In the genomic region with DNA sequence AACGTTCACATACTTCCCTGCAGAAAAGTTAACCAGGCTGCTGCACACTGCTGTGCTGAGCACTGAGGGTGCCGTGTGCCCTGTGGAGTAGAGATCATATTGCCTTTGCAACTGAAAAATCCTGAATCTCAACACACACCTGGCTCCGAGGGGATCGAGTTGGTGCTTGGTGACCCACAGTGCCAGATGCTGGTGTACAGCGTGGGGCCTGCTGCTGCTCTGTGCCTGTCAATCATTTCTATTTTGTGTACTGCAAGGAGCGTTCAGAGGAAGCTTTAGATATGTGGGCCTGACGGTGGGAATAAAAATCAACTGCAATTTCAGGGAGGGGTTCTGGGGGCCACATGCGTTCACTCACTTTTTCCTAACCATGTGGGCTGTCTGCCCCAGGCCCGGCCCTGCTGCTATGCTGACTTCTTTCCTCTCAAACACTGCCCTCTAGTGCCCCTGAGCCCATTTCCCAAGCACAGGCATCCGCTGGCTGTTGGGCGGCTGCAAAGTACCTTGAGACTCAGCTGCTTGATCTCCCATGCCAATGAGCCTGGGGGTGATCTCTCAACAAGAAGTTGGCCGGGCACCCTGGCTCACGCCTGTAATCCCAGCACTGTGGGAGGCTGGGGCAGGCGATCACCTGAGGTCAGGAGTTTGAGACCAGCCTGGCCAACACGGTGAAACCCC, we compare ENCODE assay signal across 9 cellular contexts. TPM values are rescaled to one million over a fixed set of nuclear protein-coding genes. Genes with fewer than 3 reads are reported as not detected.
DNase-seq lines count a peak whose midpoint lies in the region; ATAC-seq and TF ChIP-seq lines count a peak whose summit lies in the region.
"Had no signal": no experiment of that assay in that cellular context is flagged by ENCODE, and none has a peak within 500 bp of the region (broad histone marks: within the 10 kb centered on the region; RNA-seq: fewer than 3 reads in every experiment).

No MANE protein-coding gene starts in this region.

- no peaks in the 10 kb centered on the region for H3K9me3 ChIP-seq in smooth muscle cell (replicated peaks; ENCODE audit: low read depth)

- peaks cover 66% of the 10 kb centered on the region for H4K20me1 ChIP-seq in smooth muscle cell (ENCODE audit: low read depth)

- no peak overlapping the region for H2AFZ ChIP-seq in smooth muscle cell (ENCODE audit: low read depth)

- H3K27ac ChIP-seq in foreskin keratinocyte (no peak overlapping the region), smooth muscle cell (ENCODE audit: low read depth) (no peak overlapping the region)

- peaks cover 10% of the 10 kb centered on the region for H3K79me2 ChIP-seq in smooth muscle cell (ENCODE audit: low read depth)

- H3K27me3 ChIP-seq in foreskin keratinocyte, result no peaks in the 10 kb centered on the region
- H3K27me3 ChIP-seq in smooth muscle cell (ENCODE audit: low read depth), result no peaks in the 10 kb centered on the region

- POLR2A ChIA-PET in WTC11 (lab: Charles Lee), result interaction anchor here (0.7 to 0.9 kb wide), 2 partner anchors 9 kb away, joined by 3 read pairs; no protein-coding TSS in a partner anchor

- peaks cover 15% of the 10 kb centered on the region for H3K36me3 Mint-ChIP-seq in WTC11

- H3K4me3 ChIP-seq in HFF-Myc (replicated peaks; ENCODE audit: low read depth, low read length) (no peak overlapping the region), smooth muscle cell (no peak overlapping the region)

- H3K36me3 ChIP-seq in smooth muscle cell (ENCODE audit: low read depth), result no peaks in the 10 kb centered on the region

- CTCF ChIA-PET in WTC11 (lab: Charles Lee), result interaction anchor here (0.6 to 6.2 kb wide), 27 partner anchors 9 to 1379 kb away, joined by 3 to 61 read pairs (median 5); partner anchors contain the start of genes CDC42EP5, LENG8, LENG9 and PPP1R12C

- TF ChIP-seq CTCF in HFF-Myc (IDR thresholded peaks at IDR 0.05; ENCODE audit: low read depth, low read length, missing control alignments) (peak; percentile 54), WTC11 (IDR thresholded peaks at IDR 0.05) (no peak), foreskin keratinocyte (conservative IDR thresholded peaks at IDR 0.05) (peak; percentile 70), smooth muscle cell (IDR thresholded peaks at IDR 0.05; ENCODE audit: borderline replicate concordance, insufficient read depth, poor library complexity, severe bottlenecking) (peak; percentile 39)

- H3K9ac ChIP-seq in smooth muscle cell (ENCODE audit: low read depth), result no peak overlapping the region

- H3K4me1 ChIP-seq in foreskin keratinocyte (no peaks in the 10 kb centered on the region), smooth muscle cell (ENCODE audit: low read depth) (peaks cover 8% of the 10 kb centered on the region)

- H3K4me3 Mint-ChIP-seq in WTC11, result no peak overlapping the region
- H3K4me3 Mint-ChIP-seq: dendritic cell treated with granulocyte-macrophage colony-stimulating factor and Interleukin-4, amounts not matched to agents 40 ng/mL and 50 ng/mL, for 4 days had no signal

- DNase-seq in AML-193 (lab: John Stamatoyannopoulos, UW) (peak; percentile 43 to 49), HFF-Myc (ENCODE audit: extremely low read depth, low read depth) (no peak), WTC11 (ENCODE audit: low spot score) (peak; percentile 79), foreskin keratinocyte (no peak), smooth muscle cell (lab: John Stamatoyannopoulos, UW; ENCODE audit: unreplicated experiment) (no peak), GM19240 (ENCODE audit: insufficient read length, low spot score) (no peak)

- H3K4me1 Mint-ChIP-seq in WTC11, result peaks cover 27% of the 10 kb centered on the region

- no peak overlapping the region for H3K4me2 ChIP-seq in smooth muscle cell

- peak overlapping the region; percentile 49; the same call in 1 of the 2 replicates for H3K27ac Mint-ChIP-seq in WTC11
- H3K27ac Mint-ChIP-seq: dendritic cell treated with granulocyte-macrophage colony-stimulating factor and Interleukin-4, amounts not matched to agents 40 ng/mL and 50 ng/mL, for 4 days had no signal

- 63% methylated on average over 15 of the region's 15 CpGs for WGBS in smooth muscle cell (ENCODE audit: low lambda C conversion rate)

- H3K9me3 Mint-ChIP-seq in WTC11, result no peaks in the 10 kb centered on the region
- H3K9me3 Mint-ChIP-seq: dendritic cell treated with granulocyte-macrophage colony-stimulating factor and Interleukin-4, amounts not matched to agents 40 ng/mL and 50 ng/mL, for 4 days had no signal

- H3F3A ChIP-seq in smooth muscle cell (ENCODE audit: low read depth), result no peaks in the 10 kb centered on the region

- H3K27me3 Mint-ChIP-seq in WTC11 (ENCODE audit: low read depth), result peaks cover 7% of the 10 kb centered on the region

- ATAC-seq in WTC11, result peak; percentile 85
- peak; percentile 71 for ATAC-seq in foreskin keratinocyte
- ATAC-seq in HG02973 (IDR thresholded peaks at IDR 0.05; ENCODE audit: unreplicated experiment), result no peak
- ATAC-seq in GM18873 (IDR thresholded peaks at IDR 0.05; ENCODE audit: low FRiP score, unreplicated experiment), result no peak

TF ChIP-seq in WTC11, 78 proteins besides CTCF, POLR2A, EP300 and RAD21 (continues in another document):
- TF ChIP-seq ZNF219 (CRISPR knock-in tag; IDR thresholded peaks at IDR 0.05; ENCODE audit: borderline replicate concordance) (no peak), MYBL2 (CRISPR knock-in tag; IDR thresholded peaks at IDR 0.05) (no peak), NR2C2 (CRISPR knock-in tag; IDR thresholded peaks at IDR 0.05) (no peak), FOXK1 (CRISPR knock-in tag; IDR thresholded peaks at IDR 0.05) (no peak), HMGA2 (CRISPR knock-in tag; IDR thresholded peaks at IDR 0.05) (no peak), SP1 (CRISPR knock-in tag; conservative IDR thresholded peaks at IDR 0.05) (no peak)
- TF ChIP-seq, protein P1, sequence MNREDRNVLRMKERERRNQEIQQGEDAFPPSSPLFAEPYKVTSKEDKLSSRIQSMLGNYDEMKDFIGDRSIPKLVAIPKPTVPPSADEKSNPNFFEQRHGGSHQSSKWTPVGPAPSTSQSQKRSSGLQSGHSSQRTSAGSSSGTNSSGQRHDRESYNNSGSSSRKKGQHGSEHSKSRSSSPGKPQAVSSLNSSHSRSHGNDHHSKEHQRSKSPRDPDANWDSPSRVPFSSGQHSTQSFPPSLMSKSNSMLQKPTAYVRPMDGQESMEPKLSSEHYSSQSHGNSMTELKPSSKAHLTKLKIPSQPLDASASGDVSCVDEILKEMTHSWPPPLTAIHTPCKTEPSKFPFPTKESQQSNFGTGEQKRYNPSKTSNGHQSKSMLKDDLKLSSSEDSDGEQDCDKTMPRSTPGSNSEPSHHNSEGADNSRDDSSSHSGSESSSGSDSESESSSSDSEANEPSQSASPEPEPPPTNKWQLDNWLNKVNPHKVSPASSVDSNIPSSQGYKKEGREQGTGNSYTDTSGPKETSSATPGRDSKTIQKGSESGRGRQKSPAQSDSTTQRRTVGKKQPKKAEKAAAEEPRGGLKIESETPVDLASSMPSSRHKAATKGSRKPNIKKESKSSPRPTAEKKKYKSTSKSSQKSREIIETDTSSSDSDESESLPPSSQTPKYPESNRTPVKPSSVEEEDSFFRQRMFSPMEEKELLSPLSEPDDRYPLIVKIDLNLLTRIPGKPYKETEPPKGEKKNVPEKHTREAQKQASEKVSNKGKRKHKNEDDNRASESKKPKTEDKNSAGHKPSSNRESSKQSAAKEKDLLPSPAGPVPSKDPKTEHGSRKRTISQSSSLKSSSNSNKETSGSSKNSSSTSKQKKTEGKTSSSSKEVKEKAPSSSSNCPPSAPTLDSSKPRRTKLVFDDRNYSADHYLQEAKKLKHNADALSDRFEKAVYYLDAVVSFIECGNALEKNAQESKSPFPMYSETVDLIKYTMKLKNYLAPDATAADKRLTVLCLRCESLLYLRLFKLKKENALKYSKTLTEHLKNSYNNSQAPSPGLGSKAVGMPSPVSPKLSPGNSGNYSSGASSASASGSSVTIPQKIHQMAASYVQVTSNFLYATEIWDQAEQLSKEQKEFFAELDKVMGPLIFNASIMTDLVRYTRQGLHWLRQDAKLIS (CRISPR knock-in tag; IDR thresholded peaks at IDR 0.05; ENCODE audit: borderline replicate concordance), result no peak

RNA-seq across cellular contexts. Expression of gene LENG8, which starts 9.7 kb away (rescaled TPM):
- total RNA-seq in WTC11 (2021) (175 to 187 TPM (median 187 TPM) in 3 replicates), foreskin keratinocyte (31.1 and 43.5 TPM in 2 replicates), smooth muscle cell (32.9 and 39.2 TPM in 2 replicates)
- polyA plus RNA-seq in foreskin keratinocyte (34.1 and 41.2 TPM in 2 replicates), smooth muscle cell (27.6 and 60.1 TPM in 2 replicates)

RNA-seq across cellular contexts. Expression of gene TTYH1, which starts 24.0 kb away (rescaled TPM):
- total RNA-seq in WTC11 (2021) (35.9 to 38.2 TPM (median 37.1 TPM) in 3 replicates), foreskin keratinocyte (not detected in 2 replicates), smooth muscle cell (0.40 and 2.6 TPM in 2 replicates)
- polyA plus RNA-seq in foreskin keratinocyte (not detected in 2 replicates), smooth muscle cell (0.65 and 2.1 TPM in 2 replicates)

RNA-seq across cellular contexts. Expression of gene LENG9, which starts 24.3 kb away (rescaled TPM):
- total RNA-seq in WTC11 (2021), result 6.1 to 7.5 TPM (median 6.9 TPM) in 3 replicates
- total RNA-seq in foreskin keratinocyte, result 4.8 and 5.0 TPM in 2 replicates
- polyA plus RNA-seq in foreskin keratinocyte, result 4.1 and 5.2 TPM in 2 replicates
- total RNA-seq in smooth muscle cell, result 1.7 and 4.1 TPM in 2 replicates
- 0.57 and 1.3 TPM in 2 replicates for polyA plus RNA-seq in smooth muscle cell

RNA-seq across cellular contexts. Expression of gene CDC42EP5, which starts 33.8 kb away (rescaled TPM):
- total RNA-seq in WTC11 (2021) (11.5 to 19.8 TPM (median 18.3 TPM) in 3 replicates), foreskin keratinocyte (27.1 and 32.1 TPM in 2 replicates), smooth muscle cell (33.6 and 74.0 TPM in 2 replicates)
- polyA plus RNA-seq in foreskin keratinocyte (43.4 and 66.8 TPM in 2 replicates), smooth muscle cell (94.1 and 99.8 TPM in 2 replicates)

Comparison
In these comparisons a context has a peak if more than half of its experiments do, and no peak if none do; other contexts are left out.
1. DNase-seq: peak in AML-193 (2 of 2) and WTC11 (single experiment); none in HFF-Myc (single experiment), foreskin keratinocyte (0 of 2), smooth muscle cell (single experiment) and GM19240 (single experiment).
2. ATAC-seq: peak in WTC11 (single experiment) and foreskin keratinocyte (single experiment); none in HG02973 (single experiment) and GM18873 (single experiment).
3. RNA of gene TTYH1, which starts 24.0 kb away (total RNA-seq): 35.9 to 38.2 TPM in WTC11; 0.40 to 2.6 TPM in smooth muscle cell and not detected in foreskin keratinocyte; every median in the first group is over 10 times any median in the second.